24 cellular contexts compared by ENCODE assay signal in genomic region chr5:30239331-30240022, GRCh38.
DNase-seq lines count a peak whose midpoint lies in the region; ATAC-seq, FAIRE-seq and TF ChIP-seq lines count a peak whose summit lies in the region.
"Had no signal": no experiment of that assay in that cellular context is flagged by ENCODE, and none has a peak within 500 bp of the region (broad histone marks: within the 10 kb centered on the region; RNA-seq: fewer than 3 reads in every experiment).

No MANE protein-coding gene starts in this region.

- peaks cover 2% of the 10 kb centered on the region for H3K9me3 Mint-ChIP-seq in endodermal cell

- 80 to 81% methylated on average over 6 to 7 of the region's 7 CpGs for WGBS in endodermal cell (ENCODE audit: insufficient coverage in 1 of 2, insufficient read length in 1 of 2), 2 experiments
- WGBS in iPS DF 6.9 (ENCODE audit: insufficient coverage, insufficient read length): no CpG with 5 or more reads among the region's 7 CpGs

- H3K9me3 ChIP-seq in endodermal cell (ENCODE audit: control insufficient read depth, low read length) (peaks cover 13% of the 10 kb centered on the region), iPS DF 6.9 (ENCODE audit: control insufficient read depth, insufficient read depth, low read length) (no peaks in the 10 kb centered on the region)
- H3K9me3 ChIP-seq: BE2C, HAP-1 had no signal

- ATAC-seq in HG02981 (IDR thresholded peaks at IDR 0.05; ENCODE audit: unreplicated experiment): no peak
- ATAC-seq: HepG2 had no signal

- no peak overlapping the region for H3K27ac ChIP-seq in endodermal cell (ENCODE audit: low read depth, low read length)
- H3K27ac ChIP-seq in iPS DF 6.9 (ENCODE audit: low read length): no peak overlapping the region
- H3K27ac ChIP-seq in substantia nigra (ENCODE audit: low read depth, low read length, poor library complexity, severe bottlenecking): no peak overlapping the region
- H3K27ac ChIP-seq: HL-60 had no signal

- no peak for DNase-seq in HTR-8/SVneo (ENCODE audit: insufficient read length, low spot score)
- peak; percentile 68 for DNase-seq in endodermal cell
- DNase-seq in iPS DF 6.9 (ENCODE audit: low read depth, low spot score): peak; percentile 9
- no peak for DNase-seq in substantia nigra (lab: John Stamatoyannopoulos, UW)
- no peak for DNase-seq in DMS79 (lab: John Stamatoyannopoulos, UW)
- no peak for DNase-seq in dermis blood vessel endothelial cell
- DNase-seq: ACHN; BE2C; C1 segment of cervical spinal cord; CD4-positive, CD25-positive, alpha-beta regulatory T cell; CD8-positive, alpha-beta memory T cell; COR-L47; GDM1; GOT3; KBM-7 had no signal

- FAIRE-seq in HTR-8/SVneo (lab: Jason Lieb, UNC): peak; percentile 40
- FAIRE-seq: A204.1, D721Med, GM12892, GM18507, HepG2 had no signal

- H3K27ac Mint-ChIP-seq in endodermal cell: peak overlapping the region; percentile 82
- H3K27ac Mint-ChIP-seq: CD4-positive, CD25-positive, alpha-beta regulatory T cell; CD8-positive, alpha-beta memory T cell; IgD-negative memory B cell had no signal

- no peaks in the 10 kb centered on the region for H3K4me1 ChIP-seq in endodermal cell (ENCODE audit: control insufficient read depth, insufficient read depth, low read length)
- peaks cover 1% of the 10 kb centered on the region for H3K4me1 ChIP-seq in iPS DF 6.9 (ENCODE audit: control insufficient read depth, insufficient read depth, low read length)
- H3K4me1 ChIP-seq: BE2C, HAP-1 had no signal

- H3K9ac ChIP-seq in endodermal cell (ENCODE audit: extremely low read depth, low read length, poor library complexity, severe bottlenecking): no peak overlapping the region

- H3K4me3 ChIP-seq in endodermal cell (ENCODE audit: low read length): no peak overlapping the region
- no peak overlapping the region for H3K4me3 ChIP-seq in iPS DF 6.9 (ENCODE audit: low read length)
- H3K4me3 ChIP-seq: HAP-1 had no signal

- H3K36me3 ChIP-seq in endodermal cell (ENCODE audit: control insufficient read depth, insufficient read depth, low read length): no peaks in the 10 kb centered on the region
- H3K36me3 ChIP-seq in iPS DF 6.9 (ENCODE audit: control insufficient read depth, insufficient read depth, low read length): no peaks in the 10 kb centered on the region
- H3K36me3 ChIP-seq: BE2C, HAP-1 had no signal

- H3K27me3 ChIP-seq in endodermal cell (ENCODE audit: control insufficient read depth, insufficient read depth, low read length, poor library complexity, severe bottlenecking) (no peaks in the 10 kb centered on the region), iPS DF 6.9 (ENCODE audit: control insufficient read depth, insufficient read depth, low read length) (no peaks in the 10 kb centered on the region)
- H3K27me3 ChIP-seq: BE2C had no signal

- no peaks in the 10 kb centered on the region for H3K27me3 Mint-ChIP-seq in endodermal cell (ENCODE audit: insufficient read depth)
- H3K27me3 Mint-ChIP-seq: CD4-positive, CD25-positive, alpha-beta regulatory T cell; CD8-positive, alpha-beta memory T cell; IgD-negative memory B cell had no signal

- H3K36me3 Mint-ChIP-seq in endodermal cell (ENCODE audit: low read depth): no peaks in the 10 kb centered on the region
- H3K36me3 Mint-ChIP-seq: CD4-positive, CD25-positive, alpha-beta regulatory T cell; CD8-positive, alpha-beta memory T cell; IgD-negative memory B cell had no signal

- no peak for TF ChIP-seq CTCF in endodermal cell (conservative IDR thresholded peaks at IDR 0.05)

- no peak overlapping the region for H3K4me3 Mint-ChIP-seq in endodermal cell
- H3K4me3 Mint-ChIP-seq: CD4-positive, CD25-positive, alpha-beta regulatory T cell; CD8-positive, alpha-beta memory T cell; IgD-negative memory B cell had no signal

- H3K4me1 Mint-ChIP-seq in endodermal cell: peaks cover 20% of the 10 kb centered on the region
- H3K4me1 Mint-ChIP-seq: CD4-positive, CD25-positive, alpha-beta regulatory T cell; CD8-positive, alpha-beta memory T cell; IgD-negative memory B cell had no signal

Comparison
In these comparisons a context has a peak if more than half of its experiments do, and no peak if none do; other contexts are left out.
1. DNase-seq: peak in endodermal cell (single experiment) and iPS DF 6.9 (single experiment); none in HTR-8/SVneo (single experiment), substantia nigra (0 of 49), DMS79 (single experiment) and dermis blood vessel endothelial cell (single experiment).